In the genomic region with DNA sequence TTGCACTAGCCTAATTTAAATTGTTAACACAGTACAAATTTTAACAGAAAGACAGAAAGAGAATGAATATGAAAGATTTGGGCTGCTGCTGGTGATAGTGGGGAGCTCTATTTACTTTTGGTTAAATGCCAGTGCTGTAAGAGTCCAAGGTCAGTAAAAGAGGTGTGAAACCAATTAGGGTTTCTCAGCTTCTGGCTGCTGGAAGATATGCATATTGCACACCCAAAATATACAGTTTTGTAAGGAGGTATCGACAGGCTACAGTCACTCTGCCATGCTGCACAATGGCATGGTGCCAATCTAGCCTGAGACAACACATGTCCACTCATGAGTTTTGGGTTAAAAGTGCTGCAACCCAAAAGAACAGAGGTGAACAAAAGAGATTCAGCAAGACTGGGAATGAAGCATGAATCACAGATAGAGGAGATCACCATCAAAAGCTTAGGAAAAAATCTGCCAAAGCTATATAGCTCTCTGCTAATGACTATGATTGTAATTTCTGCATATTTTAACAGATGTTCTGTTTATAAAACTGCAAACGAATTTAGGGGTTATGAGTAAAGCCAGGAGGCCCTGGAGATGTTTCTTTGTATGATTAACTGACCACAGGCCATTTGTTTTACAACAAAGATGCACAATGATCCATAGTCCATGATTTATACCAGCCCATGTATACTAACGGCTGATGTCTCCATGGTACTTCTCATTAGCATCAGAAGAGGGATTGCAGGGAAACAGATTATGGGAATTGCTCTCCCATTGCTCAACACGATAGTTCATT, we compare ENCODE assay signal across 13 cellular contexts.
"Had no signal": no experiment of that assay in that cellular context is flagged by ENCODE, and none has a peak within 500 bp of the region (broad histone marks: within the 10 kb centered on the region; RNA-seq: fewer than 3 reads in every experiment).

No MANE protein-coding gene starts in this region.

- H3K9me3 Mint-ChIP-seq: activated naive CD8-positive, alpha-beta T cell treated with anti-CD3 and anti-CD28 coated beads, Interleukin-2, amount 50 U/mL, for 24 hours; activated T-helper 1 cell treated with anti-CD3 and anti-CD28 coated beads, Interleukin-12 subunit alpha, Interleukin-12 subunit beta, Interleukin-2, Interleukin-4 antibody, amounts not matched to agents 30 ng/mL and 10 ng/mL and 1 ng/mL, durations not matched to agents 14 hours and 24 hours and 36 hours; stimulated activated naive B cell treated with anti-CD40 and anti-IgM and Interleukin-4, amounts not matched to agents 10 μg/mL and 1 μg/mL and 100 μg/mL, for 72 hours; T-helper 2 cell treated with Interferon-gamma antibody and Interleukin-4, amounts not matched to agents 5 μg/mL and 100 μg/mL, for 36 hours had no signal

- H3K4me3 ChIP-seq: colonic mucosa, lung, tibial artery had no signal

- H3K27ac Mint-ChIP-seq: activated naive CD8-positive, alpha-beta T cell treated with anti-CD3 and anti-CD28 coated beads, Interleukin-2, amount 50 U/mL, for 24 hours; activated T-helper 1 cell treated with anti-CD3 and anti-CD28 coated beads, Interleukin-12 subunit alpha, Interleukin-12 subunit beta, Interleukin-2, Interleukin-4 antibody, amounts not matched to agents 30 ng/mL and 10 ng/mL and 1 ng/mL, durations not matched to agents 14 hours and 24 hours and 36 hours; stimulated activated naive B cell treated with anti-CD40 and anti-IgM and Interleukin-4, amounts not matched to agents 10 μg/mL and 1 μg/mL and 100 μg/mL, for 72 hours; T-helper 2 cell treated with Interferon-gamma antibody and Interleukin-4, amounts not matched to agents 5 μg/mL and 100 μg/mL, for 36 hours had no signal

- H3K9me3 ChIP-seq: colonic mucosa, tibial artery had no signal

- H3K4me1 ChIP-seq: colonic mucosa had no signal

- H3K4me3 Mint-ChIP-seq: activated naive CD8-positive, alpha-beta T cell treated with anti-CD3 and anti-CD28 coated beads, Interleukin-2, amount 50 U/mL, for 24 hours; activated T-helper 1 cell treated with anti-CD3 and anti-CD28 coated beads, Interleukin-12 subunit alpha, Interleukin-12 subunit beta, Interleukin-2, Interleukin-4 antibody, amounts not matched to agents 30 ng/mL and 10 ng/mL and 1 ng/mL, durations not matched to agents 14 hours and 24 hours and 36 hours; stimulated activated naive B cell treated with anti-CD40 and anti-IgM and Interleukin-4, amounts not matched to agents 10 μg/mL and 1 μg/mL and 100 μg/mL, for 72 hours; T-helper 2 cell treated with Interferon-gamma antibody and Interleukin-4, amounts not matched to agents 5 μg/mL and 100 μg/mL, for 36 hours had no signal

- H3K4me1 Mint-ChIP-seq: stimulated activated naive B cell treated with anti-CD40 and anti-IgM and Interleukin-4, amounts not matched to agents 10 μg/mL and 1 μg/mL and 100 μg/mL, for 72 hours had no signal

- H3K36me3 Mint-ChIP-seq: stimulated activated naive B cell treated with anti-CD40 and anti-IgM and Interleukin-4, amounts not matched to agents 10 μg/mL and 1 μg/mL and 100 μg/mL, for 72 hours had no signal

- ATAC-seq: activated CD4-positive, CD25-positive, alpha-beta regulatory T cell treated with anti-CD3 and anti-CD28 coated beads, Interleukin-2, amount 50 U/mL, for 24 hours; activated naive CD8-positive, alpha-beta T cell treated with anti-CD3 and anti-CD28 coated beads, Interleukin-2, amount 50 U/mL, for 24 hours; esophagus mucosa; stimulated activated naive B cell treated with anti-CD40 and anti-IgM and Interleukin-4, amounts not matched to agents 10 μg/mL and 1 μg/mL and 100 μg/mL, for 72 hours had no signal

- H3K27me3 ChIP-seq: colonic mucosa, tibial artery had no signal

- H3K36me3 ChIP-seq: colonic mucosa, tibial artery had no signal

- H3K27ac ChIP-seq: colonic mucosa had no signal

- DNase-seq: activated naive CD4-positive, alpha-beta T cell; activated naive CD8-positive, alpha-beta T cell treated with anti-CD3 and anti-CD28 coated beads, Interleukin-2, amount 50 U/mL, for 24 hours; colonic mucosa; islet precursor cell; retina; stimulated activated CD4-positive, alpha-beta T cell treated with anti-CD3 and anti-CD28 coated beads, Interleukin-2, amount 100 ng/mL, for 48 hours; stimulated activated naive B cell treated with anti-CD40 and anti-IgM and Interleukin-4, amounts not matched to agents 10 μg/mL and 1 μg/mL and 100 μg/mL, for 72 hours; tibial artery had no signal

- H3K27me3 Mint-ChIP-seq: activated naive CD8-positive, alpha-beta T cell treated with anti-CD3 and anti-CD28 coated beads, Interleukin-2, amount 50 U/mL, for 24 hours; stimulated activated naive B cell treated with anti-CD40 and anti-IgM and Interleukin-4, amounts not matched to agents 10 μg/mL and 1 μg/mL and 100 μg/mL, for 72 hours had no signal
